ENCODE assay signal across 8 cellular contexts in the genomic region with DNA sequence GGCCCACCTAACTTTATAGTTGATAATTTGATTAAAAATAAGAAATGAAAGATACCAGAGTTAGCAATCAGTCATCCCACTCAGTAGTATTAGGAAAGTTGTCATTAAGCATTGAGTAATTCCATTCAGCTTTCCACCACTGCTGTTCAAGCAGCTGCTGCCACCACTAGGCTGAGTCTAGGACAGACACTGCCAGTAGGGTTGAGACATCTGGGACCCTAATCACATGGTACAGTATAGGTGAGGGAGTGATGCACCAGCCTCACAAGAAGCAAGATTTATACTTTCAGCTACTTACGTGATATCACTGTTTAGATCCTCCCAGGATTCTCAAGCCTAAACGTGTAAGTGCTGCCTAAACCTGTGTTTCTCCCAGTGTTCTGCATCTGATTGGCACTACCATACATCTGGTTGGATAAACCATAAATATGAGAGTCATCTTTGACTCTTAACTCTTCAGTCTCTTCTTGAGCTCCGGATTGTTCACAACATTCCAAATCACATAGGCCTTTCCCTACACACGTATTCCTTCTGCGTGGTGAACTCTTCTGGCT. TPM values are rescaled to one million over a fixed set of nuclear protein-coding genes. Genes with fewer than 3 reads are reported as not detected.
A peak's percentile ranks its signal among the peaks of the same experiment; 100 is the strongest.
DNase-seq lines count a peak whose midpoint lies in the region; ATAC-seq and TF ChIP-seq lines count a peak whose summit lies in the region.

No MANE protein-coding gene starts in this region.

- H3K9me3 ChIP-seq in breast epithelium (no peaks in the 10 kb centered on the region), liver (ENCODE audit: control insufficient read depth in 4 of 4, low read length in 3 of 4) (no peaks in the 10 kb centered on the region)

- H3K4me3 Mint-ChIP-seq in MCF 10A (ENCODE audit: unreplicated experiment) = peak overlapping the region; percentile 81

- TF ChIP-seq RAD21 in liver (IDR thresholded peaks at IDR 0.05) = peak in 1 of 2 donors; percentile 50

- H3K27me3 Mint-ChIP-seq in MCF 10A (ENCODE audit: insufficient read depth, unreplicated experiment) = no peaks in the 10 kb centered on the region

- peaks cover 26% of the 10 kb centered on the region for H3K4me1 Mint-ChIP-seq in MCF 10A (ENCODE audit: insufficient read depth, unreplicated experiment)

- H3K27ac ChIP-seq in breast epithelium (no peak overlapping the region), liver (ENCODE audit: low read depth in 1 of 2, low read length in 2 of 2) (no peak overlapping the region)

- H3K4me1 ChIP-seq in breast epithelium (no peaks in the 10 kb centered on the region), liver (ENCODE audit: control insufficient read depth in 4 of 4, insufficient read depth in 4 of 4, low read length in 3 of 4) (peaks cover 0 to 21% (median 7%) of the 10 kb centered on the region in 4 donors)

- TF ChIP-seq POLR2A in breast epithelium (IDR thresholded peaks at IDR 0.05) = no peak

- H3K27me3 ChIP-seq in breast epithelium (no peaks in the 10 kb centered on the region), liver (ENCODE audit: control insufficient read depth in 4 of 4, insufficient read depth in 4 of 4, low read length in 3 of 4) (no peaks in the 10 kb centered on the region)

- peaks cover 43% of the 10 kb centered on the region for H3K36me3 Mint-ChIP-seq in MCF 10A (ENCODE audit: insufficient read depth, unreplicated experiment)

- no peak overlapping the region for H3K4me3 ChIP-seq in breast epithelium
- H3K4me3 ChIP-seq in LNCaP clone FGC (ENCODE audit: low read depth, low read length) = no peak overlapping the region
- no peak overlapping the region for H3K4me3 ChIP-seq in liver (ENCODE audit: low read depth in 1 of 3, low read length in 3 of 3)

- ATAC-seq in GM19452 (IDR thresholded peaks at IDR 0.05; ENCODE audit: unreplicated experiment) = no peak

- DNase-seq in MCF 10A (ENCODE audit: unreplicated experiment) (peak; percentile 70), breast epithelium (ENCODE audit: low spot score in 2 of 2) (no peak), LNCaP clone FGC (ENCODE audit: low read depth) (no peak), NCI-H1048 (lab: John Stamatoyannopoulos, UW) (no peak)
- peak; percentile 37 to 48 for DNase-seq in activated T-cell treated with anti-CD3 and anti-CD28 coated beads, Interleukin-2, amount 50 U/mL, for 48 hours
- no peak for DNase-seq in effector CD4-positive, alpha-beta T cell

- no TSS peak for BruUV-seq in MCF 10A (replicated peaks; lab: Mats Ljungman, UMichigan)

- POLR2A ChIA-PET in MCF 10A (lab: Yijun Ruan, JAX) = interaction anchor here (0.7 to 1.3 kb wide), 4 partner anchors 52 to 214 kb away, joined by 3 to 6 read pairs (median 4); partner anchors contain the start of genes R3HDM1 and ZRANB3

- H3K36me3 ChIP-seq in breast epithelium (no peaks in the 10 kb centered on the region), liver (ENCODE audit: control insufficient read depth in 4 of 4, insufficient read depth in 3 of 4, low read depth in 1 of 4, low read length in 3 of 4) (peaks cover 1 to 19% (median 8%) of the 10 kb centered on the region in 4 donors)

- no peak overlapping the region for H3K9ac ChIP-seq in liver (ENCODE audit: low read depth in 1 of 2, low read length in 2 of 2)

- H3K9me3 Mint-ChIP-seq in MCF 10A (ENCODE audit: unreplicated experiment) = no peaks in the 10 kb centered on the region

- TF ChIP-seq CTCF in MCF 10A (IDR thresholded peaks at IDR 0.05; ENCODE audit: unreplicated experiment) = no peak
- no peak for TF ChIP-seq CTCF in breast epithelium (IDR thresholded peaks at IDR 0.05)
- TF ChIP-seq CTCF in LNCaP clone FGC (IDR thresholded peaks at IDR 0.05; ENCODE audit: control insufficient read depth, extremely low read depth, insufficient read depth) = 0 out of 2 replicates have a peak, but pooled peaks have one; percentile 17
- TF ChIP-seq CTCF in liver (IDR thresholded peaks at IDR 0.05; ENCODE audit: low read depth, low read length, missing input control) = peak; percentile 4

- WGBS in liver = 89% methylated on average over 5 of the region's 5 CpGs

- CTCF ChIA-PET in MCF 10A (lab: Yijun Ruan, JAX) = interaction anchor here (0.6 to 3.2 kb wide), 11 partner anchors 11 to 1480 kb away, joined by 3 to 16 read pairs (median 4); no protein-coding TSS in a partner anchor

- intact Hi-C loops in MCF 10A (cut with micrococcal nuclease) (no loop called here), breast epithelium (cut with DNase I; ENCODE audit: low total_unique reads) (no loop called here)

- no peak overlapping the region for H3K27ac Mint-ChIP-seq in MCF 10A (ENCODE audit: low read depth, unreplicated experiment)

TF ChIP-seq in liver, 16 proteins besides CTCF, POLR2A, EP300 and RAD21:
- TF ChIP-seq SP1 (IDR thresholded peaks at IDR 0.05) = no peak
- TF ChIP-seq ZBTB33 (IDR thresholded peaks at IDR 0.05) = no peak

RNA-seq across cellular contexts. Expression of gene UBXN4, which starts 3.2 kb away (rescaled TPM):
- total RNA-seq in MCF 10A (2022) (79.0 and 101 TPM in 2 replicates), breast epithelium (100 to 1,000 TPM in 1 of 3 donors, 10 to 100 TPM in 2; 70.2 to 101 (median 89.1) TPM), liver (10 to 100 TPM; 50.9 to 83.9 TPM)
- polyA plus RNA-seq in liver = 100 to 1,000 TPM in 1 of 2 donors, 10 to 100 TPM in 1; 46.5 to 172 TPM

Comparison
In these comparisons a context has a peak if more than half of its experiments do, and no peak if none do; other contexts are left out.
1. DNase-seq: peak in MCF 10A (single experiment) and activated T-cell treated with anti-CD3 and anti-CD28 coated beads, Interleukin-2, amount 50 U/mL, for 48 hours (2 of 2); none in breast epithelium (0 of 2), LNCaP clone FGC (single experiment), effector CD4-positive, alpha-beta T cell (single experiment) and NCI-H1048 (single experiment).
2. CTCF ChIP-seq: peak in LNCaP clone FGC (single experiment) and liver (single experiment); none in MCF 10A (single experiment) and breast epithelium (0 of 3).